ENCODE assay signal across 20 cellular contexts in genomic region chr12:87952850-87953249, GRCh38.
DNase-seq lines count a peak whose midpoint lies in the region; ATAC-seq, FAIRE-seq and TF ChIP-seq lines count a peak whose summit lies in the region.
"Had no signal": no experiment of that assay in that cellular context is flagged by ENCODE, and none has a peak within 500 bp of the region (broad histone marks: within the 10 kb centered on the region; RNA-seq: fewer than 3 reads in every experiment).

No MANE protein-coding gene starts in this region.

- H2BK15ac ChIP-seq in H9 (ENCODE audit: low read depth, low read length), result no peak overlapping the region

- no peaks in the 10 kb centered on the region for H3K79me1 ChIP-seq in H9 (ENCODE audit: insufficient read depth, low read depth, low read length, poor library complexity, severe bottlenecking)

- no peak overlapping the region for H2AK5ac ChIP-seq in H9 (ENCODE audit: insufficient read length, low read length)

- H4K5ac ChIP-seq in H9 (ENCODE audit: insufficient read length, low read depth, low read length), result no peak overlapping the region

- ATAC-seq in stimulated activated effector memory CD8-positive, alpha-beta T cell treated with anti-CD3 and anti-CD28 coated beads, Interleukin-12 subunit alpha, Interleukin-12 subunit beta, amount 100 ng/mL, for 72 hours, result no peak
- no peak for ATAC-seq in activated naive CD8-positive, alpha-beta T cell treated with anti-CD3 and anti-CD28 coated beads, Interleukin-2, amount 50 U/mL, for 24 hours
- ATAC-seq in GM18519 (IDR thresholded peaks at IDR 0.05; ENCODE audit: low FRiP score, unreplicated experiment), result no peak
- ATAC-seq: gastrocnemius medialis; pancreas; stimulated activated memory B cell treated with anti-CD40 and anti-IgM and Interleukin-4, amounts not matched to agents 10 μg/mL and 1 μg/mL and 100 μg/mL, for 72 hours had no signal

- no peak overlapping the region for H2BK5ac ChIP-seq in H9 (ENCODE audit: insufficient read length, low read length)

- H2BK20ac ChIP-seq in H9 (ENCODE audit: low read depth, low read length, poor library complexity, severe bottlenecking), result no peak overlapping the region

- H3K27ac Mint-ChIP-seq in H9, result no peak overlapping the region
- H3K27ac Mint-ChIP-seq in stimulated activated effector memory CD8-positive, alpha-beta T cell treated with anti-CD3 and anti-CD28 coated beads, Interleukin-12 subunit alpha, Interleukin-12 subunit beta, amount 100 ng/mL, for 72 hours, result no peak overlapping the region
- no peak overlapping the region for H3K27ac Mint-ChIP-seq in activated naive CD8-positive, alpha-beta T cell treated with anti-CD3 and anti-CD28 coated beads, Interleukin-2, amount 50 U/mL, for 24 hours
- H3K27ac Mint-ChIP-seq: dendritic cell treated with granulocyte-macrophage colony-stimulating factor and Interleukin-4, amounts not matched to agents 40 ng/mL and 50 ng/mL, for 4 days; stimulated activated memory B cell treated with anti-CD40 and anti-IgM and Interleukin-4, amounts not matched to agents 10 μg/mL and 1 μg/mL and 100 μg/mL, for 72 hours had no signal

- H3K9me3 Mint-ChIP-seq in H9, result no peaks in the 10 kb centered on the region; a peak in 1 of 5 replicates
- H3K9me3 Mint-ChIP-seq in stimulated activated effector memory CD8-positive, alpha-beta T cell treated with anti-CD3 and anti-CD28 coated beads, Interleukin-12 subunit alpha, Interleukin-12 subunit beta, amount 100 ng/mL, for 72 hours, result no peaks in the 10 kb centered on the region
- H3K9me3 Mint-ChIP-seq in activated naive CD8-positive, alpha-beta T cell treated with anti-CD3 and anti-CD28 coated beads, Interleukin-2, amount 50 U/mL, for 24 hours, result peaks cover 4% of the 10 kb centered on the region
- H3K9me3 Mint-ChIP-seq: dendritic cell treated with granulocyte-macrophage colony-stimulating factor and Interleukin-4, amounts not matched to agents 40 ng/mL and 50 ng/mL, for 4 days had no signal

- no peak for TF ChIP-seq RAD21 in SK-N-SH (IDR thresholded peaks at IDR 0.05; ENCODE audit: low read length)

- H3K56ac ChIP-seq in H9 (ENCODE audit: insufficient read length, low read depth, low read length), result no peak overlapping the region

- no peak for FAIRE-seq in frontal cortex (lab: Jason Lieb, UNC)
- FAIRE-seq: GM12891, GM19239 had no signal

- TF ChIP-seq CTCF in H9 (conservative IDR thresholded peaks at IDR 0.05), result no peak
- TF ChIP-seq CTCF in SK-N-SH (IDR thresholded peaks at IDR 0.05), result no peak

- H3K36me3 Mint-ChIP-seq in H9 (ENCODE audit: insufficient read depth in 1 of 3, low read depth in 3 of 3), result no peaks in the 10 kb centered on the region
- H3K36me3 Mint-ChIP-seq in stimulated activated effector memory CD8-positive, alpha-beta T cell treated with anti-CD3 and anti-CD28 coated beads, Interleukin-12 subunit alpha, Interleukin-12 subunit beta, amount 100 ng/mL, for 72 hours, result no peaks in the 10 kb centered on the region
- no peaks in the 10 kb centered on the region for H3K36me3 Mint-ChIP-seq in activated naive CD8-positive, alpha-beta T cell treated with anti-CD3 and anti-CD28 coated beads, Interleukin-2, amount 50 U/mL, for 24 hours (ENCODE audit: low read depth)
- H3K36me3 Mint-ChIP-seq: stimulated activated memory B cell treated with anti-CD40 and anti-IgM and Interleukin-4, amounts not matched to agents 10 μg/mL and 1 μg/mL and 100 μg/mL, for 72 hours had no signal

- no CpG with 5 or more reads among the region's 5 CpGs for WGBS in H9 (ENCODE audit: extremely low coverage, insufficient read length, low lambda C conversion rate)
- WGBS in SK-N-SH (ENCODE audit: low lambda C conversion rate), result 71% methylated on average over 5 of the region's 5 CpGs

- no peak overlapping the region for H2BK12ac ChIP-seq in H9 (ENCODE audit: insufficient read length, low read depth, low read length)

- no peaks in the 10 kb centered on the region for H3K27me3 Mint-ChIP-seq in H9 (ENCODE audit: low read depth)
- H3K27me3 Mint-ChIP-seq in activated naive CD8-positive, alpha-beta T cell treated with anti-CD3 and anti-CD28 coated beads, Interleukin-2, amount 50 U/mL, for 24 hours, result no peaks in the 10 kb centered on the region
- H3K27me3 Mint-ChIP-seq: stimulated activated memory B cell treated with anti-CD40 and anti-IgM and Interleukin-4, amounts not matched to agents 10 μg/mL and 1 μg/mL and 100 μg/mL, for 72 hours had no signal

- H3K4me1 Mint-ChIP-seq in H9, result peaks cover 6 to 7% of the 10 kb centered on the region in 2 experiments
- no peaks in the 10 kb centered on the region for H3K4me1 Mint-ChIP-seq in stimulated activated effector memory CD8-positive, alpha-beta T cell treated with anti-CD3 and anti-CD28 coated beads, Interleukin-12 subunit alpha, Interleukin-12 subunit beta, amount 100 ng/mL, for 72 hours
- no peaks in the 10 kb centered on the region for H3K4me1 Mint-ChIP-seq in activated naive CD8-positive, alpha-beta T cell treated with anti-CD3 and anti-CD28 coated beads, Interleukin-2, amount 50 U/mL, for 24 hours
- H3K4me1 Mint-ChIP-seq: stimulated activated memory B cell treated with anti-CD40 and anti-IgM and Interleukin-4, amounts not matched to agents 10 μg/mL and 1 μg/mL and 100 μg/mL, for 72 hours had no signal

- no peak overlapping the region for H3K4me3 Mint-ChIP-seq in H9
- H3K4me3 Mint-ChIP-seq in stimulated activated effector memory CD8-positive, alpha-beta T cell treated with anti-CD3 and anti-CD28 coated beads, Interleukin-12 subunit alpha, Interleukin-12 subunit beta, amount 100 ng/mL, for 72 hours, result no peak overlapping the region
- H3K4me3 Mint-ChIP-seq in activated naive CD8-positive, alpha-beta T cell treated with anti-CD3 and anti-CD28 coated beads, Interleukin-2, amount 50 U/mL, for 24 hours, result no peak overlapping the region
- H3K4me3 Mint-ChIP-seq: dendritic cell treated with granulocyte-macrophage colony-stimulating factor and Interleukin-4, amounts not matched to agents 40 ng/mL and 50 ng/mL, for 4 days; stimulated activated memory B cell treated with anti-CD40 and anti-IgM and Interleukin-4, amounts not matched to agents 10 μg/mL and 1 μg/mL and 100 μg/mL, for 72 hours had no signal

- no peak overlapping the region for H3K23ac ChIP-seq in H9 (ENCODE audit: insufficient read length, low read depth, low read length)

- no peaks in the 10 kb centered on the region for H3K9me2 ChIP-seq in SK-N-SH

- no peak overlapping the region for H4K8ac ChIP-seq in H9 (replicated peaks; ENCODE audit: insufficient read length, low read depth, low read length)

- H3K4me3 ChIP-seq in ACC112 (ENCODE audit: low read depth, low read length), result no peak overlapping the region
- no peak overlapping the region for H3K4me3 ChIP-seq in SK-N-SH (ENCODE audit: low read depth in 2 of 2, low read length in 1 of 2)
- H3K4me3 ChIP-seq: gastrocnemius medialis, pancreas, sigmoid colon had no signal

- H4K91ac ChIP-seq in H9 (ENCODE audit: insufficient read length, low read depth, low read length), result no peak overlapping the region

- H3F3A ChIP-seq in SK-N-SH (replicated peaks; ENCODE audit: insufficient read depth), result no peaks in the 10 kb centered on the region

- no peak overlapping the region for H3K18ac ChIP-seq in H9 (ENCODE audit: insufficient read length, low read depth, low read length)

- H3K23me2 ChIP-seq in H9 (ENCODE audit: insufficient read length, low read depth, low read length, poor library complexity, severe bottlenecking), result no peaks in the 10 kb centered on the region

- H3K4ac ChIP-seq in H9 (ENCODE audit: low read depth, low read length), result no peak overlapping the region

- H3K27ac ChIP-seq in ACC112 (ENCODE audit: low read depth, low read length) (no peak overlapping the region), H9 (ENCODE audit: insufficient read length, low read depth, low read length) (no peak overlapping the region), SK-N-SH (ENCODE audit: low read depth in 2 of 2, low read length in 1 of 2) (peak overlapping the region in 1 of 2 experiments; percentile 51; a peak in 2 of 4 replicates)
- H3K27ac ChIP-seq: gastrocnemius medialis, pancreas, sigmoid colon had no signal

- H2AFZ ChIP-seq in ACC112 (ENCODE audit: low read length, unreplicated experiment), result peak overlapping the region; percentile 16
- H2AFZ ChIP-seq in H9 (ENCODE audit: low read length), result peak overlapping the region; percentile 70
- H2AFZ ChIP-seq in SK-N-SH (ENCODE audit: low read depth), result 0 out of 2 replicates have a peak overlapping the region, but pooled peaks have one; percentile 59

- H4K20me1 ChIP-seq in H9 (ENCODE audit: control insufficient read depth, insufficient read depth, insufficient read length), result no peaks in the 10 kb centered on the region
- H4K20me1 ChIP-seq in SK-N-SH (ENCODE audit: insufficient read depth), result no peaks in the 10 kb centered on the region

- no peak overlapping the region for H2BK120ac ChIP-seq in H9 (ENCODE audit: low read depth, low read length, poor library complexity, severe bottlenecking)

- no peak for TF ChIP-seq EP300 in SK-N-SH (IDR thresholded peaks at IDR 0.05; ENCODE audit: borderline replicate concordance in 1 of 2, low read depth in 1 of 2, low read length in 1 of 2)

- H3K4me1 ChIP-seq in ACC112 (ENCODE audit: control insufficient read depth, insufficient read depth, low read length, unreplicated experiment) (no peaks in the 10 kb centered on the region), H9 (ENCODE audit: insufficient read depth, low read length) (no peaks in the 10 kb centered on the region), SK-N-SH (ENCODE audit: control insufficient read depth in 1 of 2, insufficient read depth in 2 of 2, low read depth in 1 of 2, low read length in 1 of 2) (peaks cover 0 to 5% of the 10 kb centered on the region in 2 experiments; a peak in 1 of 4 replicates)
- H3K4me1 ChIP-seq: gastrocnemius medialis, pancreas, sigmoid colon had no signal

- H3K9ac ChIP-seq in H9 (ENCODE audit: extremely low read depth, insufficient read length, low read length) (no peak overlapping the region), SK-N-SH (no peak overlapping the region)

- H3K9me3 ChIP-seq in H9 (ENCODE audit: control insufficient read depth, low read depth, low read length) (no peaks in the 10 kb centered on the region), SK-N-SH (no peaks in the 10 kb centered on the region)
- H3K9me3 ChIP-seq: gastrocnemius medialis, pancreas, sigmoid colon had no signal

- no peak overlapping the region for H3K14ac ChIP-seq in H9 (ENCODE audit: insufficient read depth, low read length)

- CTCF ChIA-PET in SK-N-SH (lab: Yijun Ruan, JAX), result interaction anchor here (0.6 to 1.4 kb wide), 17 partner anchors 9 to 678 kb away, joined by 3 to 6 read pairs (median 4); no protein-coding TSS in a partner anchor

- H3T11ph ChIP-seq in H9 (ENCODE audit: low read length), result no peak overlapping the region

- no peak for DNase-seq in H9
- DNase-seq in SK-N-SH, result no peak
- DNase-seq in iPS-NIHi11 (ENCODE audit: low spot score), result peak; percentile 20
- DNase-seq in stimulated activated effector memory CD8-positive, alpha-beta T cell treated with anti-CD3 and anti-CD28 coated beads, Interleukin-12 subunit alpha, Interleukin-12 subunit beta, amount 100 ng/mL, for 72 hours (ENCODE audit: low spot score in 2 of 2), result no peak
- DNase-seq in activated naive CD8-positive, alpha-beta T cell treated with anti-CD3 and anti-CD28 coated beads, Interleukin-2, amount 50 U/mL, for 24 hours, result no peak
- no peak for DNase-seq in frontal cortex (ENCODE audit: low spot score in 2 of 2)
- DNase-seq: activated CD4-positive, alpha-beta T cell treated with anti-CD3 and anti-CD28 coated beads, Interleukin-2, amount 50 U/mL, for 1 hour; gastrocnemius medialis; GOT3; kidney; NCI-H1417 treated with DMSO at 0.1 percent for 48 hours; pancreas; sigmoid colon; T-helper 1 cell had no signal

- H3K36me3 ChIP-seq in ACC112 (ENCODE audit: insufficient read depth, low read length) (no peaks in the 10 kb centered on the region), SK-N-SH (replicated peaks in 1 of 2; ENCODE audit: control insufficient read depth in 1 of 2, insufficient read depth in 2 of 2, low read length in 1 of 2) (no peaks in the 10 kb centered on the region)
- H3K36me3 ChIP-seq: gastrocnemius medialis, pancreas, sigmoid colon had no signal

- H3K27me3 ChIP-seq in ACC112 (ENCODE audit: insufficient read depth, low read length) (no peaks in the 10 kb centered on the region), H9 (ENCODE audit: insufficient read depth, low read length) (no peaks in the 10 kb centered on the region), SK-N-SH (ENCODE audit: insufficient read depth) (no peaks in the 10 kb centered on the region)
- H3K27me3 ChIP-seq: gastrocnemius medialis, pancreas, sigmoid colon had no signal

- POLR2A ChIA-PET in SK-N-SH (lab: Yijun Ruan, JAX), result no interaction called here

- no peak overlapping the region for H3K4me2 ChIP-seq in H9 (ENCODE audit: insufficient read depth, insufficient read length, low read length)
- no peak overlapping the region for H3K4me2 ChIP-seq in SK-N-SH

- H3K79me2 ChIP-seq in ACC112 (ENCODE audit: control insufficient read depth, insufficient read depth, low read length, unreplicated experiment) (no peaks in the 10 kb centered on the region), H9 (ENCODE audit: insufficient read depth, low read length) (no peaks in the 10 kb centered on the region), SK-N-SH (ENCODE audit: insufficient read depth) (no peaks in the 10 kb centered on the region)

Comparison
In these comparisons a context has a peak if more than half of its experiments do, and no peak if none do; other contexts are left out.
1. H2AFZ ChIP-seq: peak in every context shown above with its lines; median percentile 70 in H9; 59 in SK-N-SH; 16 in ACC112.